In genomic region chr6:37872385-37872768, GRCh38 we compare ENCODE assay signal across 22 cellular contexts.
"Had no signal": no experiment of that assay in that cellular context is flagged by ENCODE, and none has a peak within 500 bp of the region (broad histone marks: within the 10 kb centered on the region; RNA-seq: fewer than 3 reads in every experiment).

No MANE protein-coding gene starts in this region.

- H3K9me3 ChIP-seq: lower lobe of right lung, sigmoid colon, upper lobe of right lung had no signal

- H3K27me3 ChIP-seq: cardiac muscle cell, sigmoid colon, upper lobe of right lung had no signal

- ATAC-seq: activated CD8-positive, alpha-beta memory T cell treated with anti-CD3 and anti-CD28 coated beads, Interleukin-2, amount 10 ng/mL, durations not matched to agents 7 days and 5 days; activated CD8-positive, alpha-beta T cell treated with anti-CD3 and anti-CD28 coated beads for 36 hours; lower lobe of right lung; naive thymus-derived CD4-positive, alpha-beta T cell; upper lobe of right lung had no signal

- H3K27me3 Mint-ChIP-seq: activated CD4-positive, alpha-beta T cell treated with anti-CD3 and anti-CD28 coated beads, Interleukin-2, amount 10 ng/mL, durations not matched to agents 7 days and 5 days; activated CD8-positive, alpha-beta memory T cell treated with anti-CD3 and anti-CD28 coated beads, Interleukin-2, amount 10 ng/mL, durations not matched to agents 7 days and 5 days; activated CD8-positive, alpha-beta T cell treated with anti-CD3 and anti-CD28 coated beads for 36 hours; activated naive CD8-positive, alpha-beta T cell treated with anti-CD3 and anti-CD28 coated beads, Interleukin-2, amount 10 ng/mL, durations not matched to agents 7 days and 5 days; naive thymus-derived CD4-positive, alpha-beta T cell had no signal

- DNase-seq: activated CD4-positive, alpha-beta T cell treated with anti-CD3 and anti-CD28 coated beads, Interleukin-2, amount 10 ng/mL, durations not matched to agents 7 days and 5 days; activated CD4-positive, CD25-positive, alpha-beta regulatory T cell treated with anti-CD3 and anti-CD28 coated beads, Interleukin-2, amount 50 U/mL, for 72 hours; activated CD8-positive, alpha-beta memory T cell treated with anti-CD3 and anti-CD28 coated beads, Interleukin-2, amount 10 ng/mL, durations not matched to agents 7 days and 5 days; activated CD8-positive, alpha-beta T cell treated with anti-CD3 and anti-CD28 coated beads for 36 hours; activated naive CD8-positive, alpha-beta T cell treated with anti-CD3 and anti-CD28 coated beads, Interleukin-2, amount 10 ng/mL, durations not matched to agents 7 days and 5 days; activated T-cell treated with anti-CD3 and anti-CD28 coated beads for 4 hours; amygdala; erythroblast; foreskin melanocyte; lower lobe of right lung; naive thymus-derived CD4-positive, alpha-beta T cell; posterior cingulate gyrus; sigmoid colon; stimulated activated CD4-positive, alpha-beta T cell treated with anti-CD3 and anti-CD28 coated beads, Interleukin-2, amount 100 ng/mL, for 48 hours; stimulated activated CD8-positive, alpha-beta memory T cell treated with anti-CD3 and anti-CD28 coated beads, Interleukin-4, amount 100 ng/mL, for 48 hours; stimulated activated naive CD4-positive, alpha-beta T cell; SW 1271; upper lobe of right lung had no signal

- H3K4me3 Mint-ChIP-seq: activated CD4-positive, alpha-beta T cell treated with anti-CD3 and anti-CD28 coated beads, Interleukin-2, amount 10 ng/mL, durations not matched to agents 7 days and 5 days; activated CD8-positive, alpha-beta memory T cell treated with anti-CD3 and anti-CD28 coated beads, Interleukin-2, amount 10 ng/mL, durations not matched to agents 7 days and 5 days; activated CD8-positive, alpha-beta T cell treated with anti-CD3 and anti-CD28 coated beads for 36 hours; activated naive CD8-positive, alpha-beta T cell treated with anti-CD3 and anti-CD28 coated beads, Interleukin-2, amount 10 ng/mL, durations not matched to agents 7 days and 5 days; neural crest cell had no signal

- FAIRE-seq: endometrium had no signal

- H3K4me3 ChIP-seq: cardiac muscle cell, lower lobe of right lung, sigmoid colon, upper lobe of right lung had no signal

- H3K27ac ChIP-seq: cardiac muscle cell, lower lobe of right lung, sigmoid colon, upper lobe of right lung, VCaP had no signal

- H3K27ac Mint-ChIP-seq: activated CD4-positive, alpha-beta T cell treated with anti-CD3 and anti-CD28 coated beads, Interleukin-2, amount 10 ng/mL, durations not matched to agents 7 days and 5 days; activated CD8-positive, alpha-beta memory T cell treated with anti-CD3 and anti-CD28 coated beads, Interleukin-2, amount 10 ng/mL, durations not matched to agents 7 days and 5 days; activated CD8-positive, alpha-beta T cell treated with anti-CD3 and anti-CD28 coated beads for 36 hours; activated naive CD8-positive, alpha-beta T cell treated with anti-CD3 and anti-CD28 coated beads, Interleukin-2, amount 10 ng/mL, durations not matched to agents 7 days and 5 days; naive thymus-derived CD4-positive, alpha-beta T cell had no signal

- H3K36me3 ChIP-seq: cardiac muscle cell, lower lobe of right lung, sigmoid colon, upper lobe of right lung had no signal
